Comparison of ENCODE assay signal across 9 cellular contexts in the genomic region with DNA sequence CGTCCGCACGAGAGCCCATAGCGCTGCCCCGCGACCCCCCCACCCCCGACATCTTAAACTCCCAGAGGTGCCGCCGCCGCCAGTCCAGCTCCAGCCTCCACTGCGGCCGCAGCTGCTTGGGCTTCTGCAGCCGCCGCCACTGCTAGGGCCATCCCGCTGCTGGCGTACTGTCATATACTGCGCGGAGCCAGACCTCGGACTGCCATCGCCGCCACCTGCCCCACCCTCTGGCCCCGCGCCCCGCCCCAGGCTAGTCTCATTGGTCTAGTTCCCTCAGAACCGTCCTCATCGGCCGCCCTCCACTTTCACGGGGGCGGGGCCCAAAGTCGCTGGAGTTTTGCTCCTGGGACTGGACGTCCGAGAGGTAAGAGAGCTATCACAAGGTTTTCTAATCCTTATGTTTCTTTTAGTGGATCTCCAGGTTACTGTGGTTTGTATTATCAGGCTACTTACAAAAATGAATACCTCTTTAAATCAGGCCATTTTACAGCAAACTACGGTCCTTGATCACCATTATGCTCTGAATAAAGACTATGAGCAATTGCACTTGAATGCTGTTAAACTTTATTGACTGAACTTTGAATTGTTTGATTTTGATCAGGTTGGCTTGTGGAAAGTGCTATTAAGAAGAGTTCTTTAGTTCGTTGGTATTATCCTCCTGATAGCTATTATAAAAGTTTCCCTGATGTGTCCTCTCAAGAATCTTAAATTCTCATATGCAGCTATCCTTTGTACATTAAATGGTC. TPM values are rescaled to one million over a fixed set of nuclear protein-coding genes. Genes with fewer than 3 reads are reported as not detected.
DNase-seq lines count a peak whose midpoint lies in the region; ATAC-seq and TF ChIP-seq lines count a peak whose summit lies in the region.
"Had no signal": no experiment of that assay in that cellular context is flagged by ENCODE, and none has a peak within 500 bp of the region (broad histone marks: within the 10 kb centered on the region; RNA-seq: fewer than 3 reads in every experiment).

No MANE protein-coding gene starts in this region.

- H3K4me3 ChIP-seq in left ventricle myocardium inferior (peak overlapping the region; percentile 68), parathyroid adenoma (ENCODE audit: low read depth, low read length) (peak overlapping the region; percentile 36)

- no peak overlapping the region for H3K9ac ChIP-seq in parathyroid adenoma

- H3K9me3 ChIP-seq in left ventricle myocardium inferior (replicated peaks) (no peaks in the 10 kb centered on the region), parathyroid adenoma (ENCODE audit: control insufficient read depth, low read length) (no peaks in the 10 kb centered on the region)

- ATAC-seq in GM21515 (IDR thresholded peaks at IDR 0.05; ENCODE audit: unreplicated experiment) (peak; percentile 57), GM19351 (IDR thresholded peaks at IDR 0.05; ENCODE audit: unreplicated experiment) (no peak), GM21576 (IDR thresholded peaks at IDR 0.05; ENCODE audit: unreplicated experiment) (no peak)

- peak overlapping the region; percentile 72 for H2AFZ ChIP-seq in parathyroid adenoma

- no peaks in the 10 kb centered on the region for H3K36me3 ChIP-seq in left ventricle myocardium inferior
- H3K36me3 ChIP-seq in parathyroid adenoma (ENCODE audit: control insufficient read depth, insufficient read depth, low read length) = no peaks in the 10 kb centered on the region

- peaks cover 5% of the 10 kb centered on the region for H3K27me3 ChIP-seq in left ventricle myocardium inferior (ENCODE audit: low read depth)
- no peaks in the 10 kb centered on the region for H3K27me3 ChIP-seq in parathyroid adenoma (ENCODE audit: control insufficient read depth, insufficient read depth, low read length)

- H3K79me2 ChIP-seq in parathyroid adenoma = no peaks in the 10 kb centered on the region

- intact Hi-C loops in left ventricle myocardium inferior (cut with micrococcal nuclease) = no loop called here

- H3K4me2 ChIP-seq in parathyroid adenoma (ENCODE audit: low read length) = peak overlapping the region; percentile 59

- TF ChIP-seq CTCF in left ventricle myocardium inferior (IDR thresholded peaks at IDR 0.05; ENCODE audit: borderline replicate concordance) (no peak), parathyroid adenoma (IDR thresholded peaks at IDR 0.05) (no peak)

- H3K27ac ChIP-seq in left ventricle myocardium inferior (replicated peaks) (peak overlapping the region; percentile 52), parathyroid adenoma (no peak overlapping the region)

- DNase-seq in NCI-H69 (lab: John Stamatoyannopoulos, UW) (peak; percentile 46), amniotic stem cell (lab: John Stamatoyannopoulos, UW) (peak; percentile 13), left ventricle myocardium inferior (peak; percentile 97), NCI-H2171 (lab: John Stamatoyannopoulos, UW) (no peak)

- H3K4me1 ChIP-seq in left ventricle myocardium inferior = peaks cover 41% of the 10 kb centered on the region
- no peaks in the 10 kb centered on the region for H3K4me1 ChIP-seq in parathyroid adenoma

RNA-seq across cellular contexts. Expression of a gene that starts 2.8 kb away (rescaled TPM):
- total RNA-seq in left ventricle myocardium inferior = 1.4 TPM
- total RNA-seq: T-helper 1 cell treated with Interleukin-12 subunit alpha and Interleukin-12 subunit beta and Interleukin-4 antibody, amounts not matched to agents 30 ng/mL and 1 ng/mL, for 36 hours had no signal
